8 cellular contexts compared by ENCODE assay signal in genomic region chr12:69415471-69416275, GRCh38. TPM values are rescaled to one million over a fixed set of nuclear protein-coding genes. Genes with fewer than 3 reads are reported as not detected.
DNase-seq lines count a peak whose midpoint lies in the region; ATAC-seq and TF ChIP-seq lines count a peak whose summit lies in the region.

No MANE protein-coding gene starts in this region.

- H3K79me2 ChIP-seq in OCI-LY3 (ENCODE audit: low read length): no peaks in the 10 kb centered on the region

- intact Hi-C loops in transverse colon (cut with DNase I; ENCODE audit: low total_unique reads): no loop called here

- 34 to 49% methylated on average over 4 to 8 of the region's 8 CpGs for WGBS in transverse colon (ENCODE audit: low coverage in 1 of 2), 2 donors

- H3K9me3 ChIP-seq in OCI-LY3 (ENCODE audit: insufficient read depth, low read length) (no peaks in the 10 kb centered on the region), transverse colon (no peaks in the 10 kb centered on the region)

- ATAC-seq in left lobe of liver: peak; percentile 75

- H3K36me3 ChIP-seq in OCI-LY3 (replicated peaks; ENCODE audit: low read depth, low read length) (no peaks in the 10 kb centered on the region), transverse colon (no peaks in the 10 kb centered on the region)

- no peaks in the 10 kb centered on the region for H4K20me1 ChIP-seq in OCI-LY3 (ENCODE audit: insufficient read depth, low read length)

- H3K4me3 ChIP-seq in OCI-LY3 (ENCODE audit: low read length) (no peak overlapping the region), coronary artery (peak overlapping the region; percentile 47), transverse colon (no peak overlapping the region)

- H2AFZ ChIP-seq in OCI-LY3 (ENCODE audit: low read depth, low read length): no peak overlapping the region

- TF ChIP-seq POLR2A in transverse colon (IDR thresholded peaks at IDR 0.05): no peak

- no peak overlapping the region for H3K9ac ChIP-seq in OCI-LY3 (ENCODE audit: low read length)

- no peaks in the 10 kb centered on the region for H3K4me1 ChIP-seq in OCI-LY3 (ENCODE audit: low read length)
- H3K4me1 ChIP-seq in transverse colon: peaks cover 0 to 7% (median 2%) of the 10 kb centered on the region in 4 donors

- no peak for TF ChIP-seq EP300 in transverse colon (IDR thresholded peaks at IDR 0.05; ENCODE audit: low read depth)

- TF ChIP-seq CTCF in C4-2B (conservative IDR thresholded peaks at IDR 0.05): peak; percentile 77
- TF ChIP-seq CTCF in GM20000 (IDR thresholded peaks at IDR 0.05; ENCODE audit: extremely low read depth, missing control alignments): no peak
- peak; percentile 68 for TF ChIP-seq CTCF in OCI-LY3 (IDR thresholded peaks at IDR 0.05; ENCODE audit: low read depth, low read length)
- TF ChIP-seq CTCF in coronary artery (IDR thresholded peaks at IDR 0.05): peak; percentile 81
- TF ChIP-seq CTCF in transverse colon (IDR thresholded peaks at IDR 0.05): peak; percentile 61 to 79 (median 69)

- H3K27me3 ChIP-seq in OCI-LY3 (ENCODE audit: low read depth, low read length): no peaks in the 10 kb centered on the region
- no peaks in the 10 kb centered on the region for H3K27me3 ChIP-seq in transverse colon

- DNase-seq in GM20000 (ENCODE audit: low spot score) (peak; percentile 34), coronary artery (ENCODE audit: low spot score) (peak; percentile 75), left lobe of liver (ENCODE audit: low spot score) (peak; percentile 46), transverse colon (peak; percentile 42), NCI-H1436 (lab: John Stamatoyannopoulos, UW) (no peak)
- no peak for DNase-seq in stimulated activated CD4-positive, alpha-beta T cell treated with anti-CD3 and anti-CD28 coated beads, Interleukin-4, amount 100 ng/mL, for 1 hour

- in situ Hi-C loops in transverse colon (cut with MboI; ENCODE audit: low pct_ligation_motif_present in 1 of 4, low pct_unique_long_range_greater_than_20kb in 1 of 4, low sequenced_read_pairs in 3 of 4): loop anchor here in 1 of 4 donors (10.0 kb wide), 1 partner anchor 149 kb away; no protein-coding TSS in a partner anchor

- no peak overlapping the region for H3K27ac ChIP-seq in C4-2B
- H3K27ac ChIP-seq in OCI-LY3 (ENCODE audit: low read length): no peak overlapping the region
- peak overlapping the region; percentile 30 to 69 for H3K27ac ChIP-seq in coronary artery
- no peak overlapping the region for H3K27ac ChIP-seq in transverse colon

- H3K4me2 ChIP-seq in OCI-LY3 (ENCODE audit: low read length): no peak overlapping the region

RNA-seq across cellular contexts. Expression of gene FRS2, which starts 54.5 kb away (rescaled TPM):
- total RNA-seq in left lobe of liver (15.2 TPM), transverse colon (10 to 100 TPM; 16.7 to 48.6 (median 25.3) TPM)

RNA-seq across cellular contexts. Expression of gene YEATS4, which starts 56.1 kb away (rescaled TPM):
- total RNA-seq in left lobe of liver (3.4 TPM), transverse colon (10 to 100 TPM in 2 of 4 donors, 1 to 10 TPM in 2; 4.4 to 32.2 (median 7.9) TPM)

Comparison
In these comparisons a context has a peak if more than half of its experiments do, and no peak if none do; other contexts are left out.
1. H3K27ac ChIP-seq: peak in coronary artery (2 of 2); none in C4-2B (single experiment), OCI-LY3 (single experiment) and transverse colon (0 of 4).
2. DNase-seq: peak in GM20000 (single experiment), coronary artery (single experiment), left lobe of liver (single experiment) and transverse colon (single experiment); none in stimulated activated CD4-positive, alpha-beta T cell treated with anti-CD3 and anti-CD28 coated beads, Interleukin-4, amount 100 ng/mL, for 1 hour (single experiment) and NCI-H1436 (single experiment).